In the genomic region with DNA sequence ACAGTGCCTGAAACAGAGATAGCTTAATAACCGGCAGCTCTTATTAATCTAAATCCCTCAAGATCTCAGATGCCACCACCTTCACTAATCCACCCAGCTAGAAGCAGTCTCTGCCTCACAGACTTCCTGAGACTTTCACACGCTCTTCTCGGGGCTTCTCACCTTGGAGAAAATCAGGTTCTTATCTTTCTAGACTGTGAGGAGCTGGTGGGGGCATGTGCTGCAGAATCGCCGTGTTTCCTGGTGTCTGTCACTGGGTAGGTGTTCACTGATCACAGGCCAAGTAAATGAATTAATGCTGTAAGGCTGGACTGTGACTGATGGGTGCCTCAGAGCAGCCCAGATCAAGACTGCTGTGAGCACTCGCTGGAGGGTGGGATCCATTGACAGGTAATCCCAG, we compare ENCODE assay signal across 29 cellular contexts.
"Had no signal": no experiment of that assay in that cellular context is flagged by ENCODE, and none has a peak within 500 bp of the region (broad histone marks: within the 10 kb centered on the region; RNA-seq: fewer than 3 reads in every experiment).

No MANE protein-coding gene starts in this region.

- H3K4me3 ChIP-seq: SJCRH30, SK-N-MC had no signal

- H3K36me3 ChIP-seq: SJCRH30 had no signal

- H3K9me3 Mint-ChIP-seq: activated CD4-positive, alpha-beta T cell treated with anti-CD3 and anti-CD28 coated beads, Interleukin-2, amount 10 ng/mL, durations not matched to agents 24 days and 14 days; activated naive CD4-positive, alpha-beta T cell treated with anti-CD3 and anti-CD28 coated beads, Interleukin-2, amount 10 ng/mL, durations not matched to agents 7 days and 5 days; activated naive CD8-positive, alpha-beta T cell treated with anti-CD3 and anti-CD28 coated beads, Interleukin-2, amount 50 U/mL, for 24 hours; activated T-cell treated with anti-CD3 and anti-CD28 coated beads, Interleukin-2, amount 50 U/mL, for 4 hours; activated T-helper 1 cell treated with anti-CD3 and anti-CD28 coated beads, Interleukin-12 subunit alpha, Interleukin-12 subunit beta, Interleukin-2, Interleukin-4 antibody, amounts not matched to agents 30 ng/mL and 10 ng/mL and 1 ng/mL, durations not matched to agents 14 hours and 24 hours and 36 hours had no signal

- DNase-seq: activated CD4-positive, alpha-beta T cell treated with anti-CD3 and anti-CD28 coated beads, Interleukin-2, amount 10 ng/mL, durations not matched to agents 24 days and 14 days; activated CD4-positive, alpha-beta T cell treated with anti-CD3 and anti-CD28 coated beads, Interleukin-2, amount 50 U/mL, for 4 hours; activated CD8-positive, alpha-beta memory T cell treated with anti-CD3 and anti-CD28 coated beads, Interleukin-2, amount 50 U/mL, for 4 hours; activated naive CD4-positive, alpha-beta T cell treated with anti-CD3 and anti-CD28 coated beads, Interleukin-2, amount 10 ng/mL, durations not matched to agents 7 days and 5 days; activated naive CD8-positive, alpha-beta T cell treated with anti-CD3 and anti-CD28 coated beads, Interleukin-2, amount 50 U/mL, for 24 hours; activated T-cell treated with anti-CD3 and anti-CD28 coated beads for 4 hours; activated T-cell treated with anti-CD3 and anti-CD28 coated beads, Interleukin-2, amount 50 U/mL, for 4 hours; anterior cingulate cortex; MM.1S; MV-4-11; NCI-H1092; NCI-H1436 treated with DMSO at 0.1 percent for 48 hours; NCI-H1694 treated with DMSO at 0.1 percent for 48 hours; NCI-H2029 treated with DMSO at 0.1 percent for 48 hours; NCI-H2107; NCI-H2171; NCI-H446; NCI-H510A treated with DMSO at 0.1 percent for 48 hours; NCI-H526 treated with DMSO at 0.1 percent for 48 hours; NCI-H774; SHP77; SJCRH30; T1000 had no signal

- ATAC-seq: activated naive CD8-positive, alpha-beta T cell treated with anti-CD3 and anti-CD28 coated beads, Interleukin-2, amount 50 U/mL, for 24 hours; activated T-cell treated with anti-CD3 and anti-CD28 coated beads, Interleukin-2, amount 50 U/mL, for 4 hours; Panc1 had no signal

- H3K4me3 Mint-ChIP-seq: activated CD4-positive, alpha-beta T cell treated with anti-CD3 and anti-CD28 coated beads, Interleukin-2, amount 10 ng/mL, durations not matched to agents 24 days and 14 days; activated naive CD4-positive, alpha-beta T cell treated with anti-CD3 and anti-CD28 coated beads, Interleukin-2, amount 10 ng/mL, durations not matched to agents 7 days and 5 days; activated naive CD8-positive, alpha-beta T cell; activated naive CD8-positive, alpha-beta T cell treated with anti-CD3 and anti-CD28 coated beads, Interleukin-2, amount 50 U/mL, for 24 hours; activated T-cell treated with anti-CD3 and anti-CD28 coated beads, Interleukin-2, amount 50 U/mL, for 4 hours; activated T-helper 1 cell treated with anti-CD3 and anti-CD28 coated beads, Interleukin-12 subunit alpha, Interleukin-12 subunit beta, Interleukin-2, Interleukin-4 antibody, amounts not matched to agents 30 ng/mL and 10 ng/mL and 1 ng/mL, durations not matched to agents 14 hours and 24 hours and 36 hours; brain had no signal

- H3K27ac ChIP-seq: KMS-11, SJCRH30, SK-N-MC had no signal

- H3K36me3 Mint-ChIP-seq: activated naive CD4-positive, alpha-beta T cell treated with anti-CD3 and anti-CD28 coated beads, Interleukin-2, amount 10 ng/mL, durations not matched to agents 7 days and 5 days; activated naive CD8-positive, alpha-beta T cell; brain had no signal

- H3K9ac ChIP-seq: KMS-11 had no signal

- H3K4me1 ChIP-seq: SJCRH30 had no signal

- H3K9me3 ChIP-seq: SJCRH30 had no signal

- H3K4me1 Mint-ChIP-seq: activated CD4-positive, alpha-beta T cell treated with anti-CD3 and anti-CD28 coated beads, Interleukin-2, amount 10 ng/mL, durations not matched to agents 24 days and 14 days; activated naive CD4-positive, alpha-beta T cell treated with anti-CD3 and anti-CD28 coated beads, Interleukin-2, amount 10 ng/mL, durations not matched to agents 7 days and 5 days; activated naive CD8-positive, alpha-beta T cell treated with anti-CD3 and anti-CD28 coated beads, Interleukin-2, amount 50 U/mL, for 24 hours had no signal

- H3K27ac Mint-ChIP-seq: activated CD4-positive, alpha-beta T cell treated with anti-CD3 and anti-CD28 coated beads, Interleukin-2, amount 10 ng/mL, durations not matched to agents 24 days and 14 days; activated naive CD4-positive, alpha-beta T cell treated with anti-CD3 and anti-CD28 coated beads, Interleukin-2, amount 10 ng/mL, durations not matched to agents 7 days and 5 days; activated naive CD8-positive, alpha-beta T cell; activated naive CD8-positive, alpha-beta T cell treated with anti-CD3 and anti-CD28 coated beads, Interleukin-2, amount 50 U/mL, for 24 hours; activated T-helper 1 cell treated with anti-CD3 and anti-CD28 coated beads, Interleukin-12 subunit alpha, Interleukin-12 subunit beta, Interleukin-2, Interleukin-4 antibody, amounts not matched to agents 30 ng/mL and 10 ng/mL and 1 ng/mL, durations not matched to agents 14 hours and 24 hours and 36 hours; brain had no signal
